ENCODE assay signal across 21 cellular contexts in the genomic region with DNA sequence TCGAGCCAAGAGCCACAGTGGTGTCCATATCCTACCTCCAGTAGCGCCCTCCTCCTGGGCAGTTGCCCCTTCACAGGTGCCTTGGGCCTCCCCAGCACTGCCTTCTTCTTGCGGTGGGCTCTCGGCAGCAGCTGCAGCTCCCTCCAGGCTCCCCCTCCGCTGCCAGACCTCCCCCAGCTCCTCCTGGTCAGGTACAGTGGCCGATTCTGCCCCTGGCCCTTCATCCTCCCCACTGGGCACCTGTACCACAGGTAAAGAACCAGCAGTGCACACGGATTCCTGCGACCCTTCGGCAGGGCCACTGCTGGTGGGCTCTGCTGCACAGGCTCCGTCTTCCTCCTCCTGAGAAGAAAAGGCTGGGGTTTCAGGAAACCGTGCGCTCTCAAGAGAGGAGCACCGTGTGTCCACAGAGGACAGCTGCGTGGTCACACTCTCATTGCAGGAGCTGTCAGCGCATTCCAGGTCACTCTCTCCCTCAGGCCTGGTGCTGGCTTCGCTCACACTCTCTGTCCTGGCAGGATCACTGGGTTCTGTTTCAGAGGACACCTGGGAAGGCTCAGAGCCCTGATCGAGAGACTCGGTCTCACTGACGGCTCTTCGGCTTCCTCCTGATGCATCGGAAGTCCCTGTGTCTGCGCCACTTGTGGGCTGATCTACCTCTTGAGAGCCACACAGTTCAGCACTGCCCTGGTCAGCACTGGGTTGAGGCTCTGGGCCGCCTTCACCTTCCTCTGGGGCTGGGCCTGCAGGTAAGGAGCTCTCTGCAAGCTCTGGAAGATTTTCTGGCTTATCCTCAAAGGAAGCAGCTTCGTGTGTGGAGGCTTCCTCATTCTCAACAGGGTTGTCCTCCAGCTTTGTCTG.
A peak's percentile ranks its signal among the peaks of the same experiment; 100 is the strongest.
DNase-seq lines count a peak whose midpoint lies in the region; ATAC-seq and TF ChIP-seq lines count a peak whose summit lies in the region.
"Had no signal": no experiment of that assay in that cellular context is flagged by ENCODE, and none has a peak within 500 bp of the region (broad histone marks: within the 10 kb centered on the region; RNA-seq: fewer than 3 reads in every experiment).

No MANE protein-coding gene starts in this region.

- intact Hi-C loops in natural killer cell (cut with micrococcal nuclease), result no loop called here
- intact Hi-C loops in left ventricle myocardium inferior (cut with micrococcal nuclease), result no loop called here
- intact Hi-C loops in prostate gland (cut with DNase I), result no loop called here
- intact Hi-C loops in Caco-2 (cut with micrococcal nuclease; ENCODE audit: unreplicated experiment), result no loop called here
- intact Hi-C loops in head of caudate nucleus (cut with DNase I), result no loop called here

- DNase-seq in natural killer cell treated with Interleukin-12 subunit alpha and Interleukin-12 subunit beta and Interleukin-15 and Interleukin-18, amount 100 ng/mL, for 72 hours (ENCODE audit: low spot score), result no peak
- DNase-seq in natural killer cell (no peak), left ventricle myocardium inferior (peak; percentile 57), neuronal stem cell (ENCODE audit: low spot score) (no peak), prostate gland (ENCODE audit: low spot score) (no peak), Caco-2 (no peak), ecto neural progenitor cell (ENCODE audit: low spot score) (no peak), head of caudate nucleus (no peak)
- DNase-seq: BE2C; CD4-positive, CD25-positive, alpha-beta regulatory T cell; COR-L47; GDM1; GM23248; NCI-H1092 treated with DMSO at 0.1 percent for 48 hours; NCI-H146; NCI-H2081 treated with DMSO at 0.1 percent for 48 hours; NCI-H774; OCI-M1; RPMI8226; SJCRH30 had no signal

- peaks cover 36% of the 10 kb centered on the region for H3K36me3 ChIP-seq in left ventricle myocardium inferior
- peaks cover 0 to 7% of the 10 kb centered on the region in 2 donors for H3K36me3 ChIP-seq in neuronal stem cell (replicated peaks in 1 of 2; ENCODE audit: control insufficient read depth in 2 of 2, insufficient read depth in 2 of 2, low read length in 2 of 2)
- no peaks in the 10 kb centered on the region for H3K36me3 ChIP-seq in prostate gland
- H3K36me3 ChIP-seq in Caco-2 (ENCODE audit: control insufficient read depth, insufficient read depth, low read length), result no peaks in the 10 kb centered on the region
- H3K36me3 ChIP-seq: BE2C, HAP-1, SJCRH30 had no signal

- H2BK5ac ChIP-seq in neuronal stem cell (ENCODE audit: low read length), result peak overlapping the region; percentile 24

- H3K4me2 ChIP-seq in neuronal stem cell (ENCODE audit: insufficient read depth, low read length, poor library complexity, severe bottlenecking), result no peak overlapping the region

- H3K14ac ChIP-seq in neuronal stem cell (ENCODE audit: low read length), result peak overlapping the region; percentile 71

- H3K9me3 ChIP-seq in left ventricle myocardium inferior (replicated peaks) (no peaks in the 10 kb centered on the region), neuronal stem cell (replicated peaks in 1 of 2; ENCODE audit: control insufficient read depth in 2 of 2, insufficient read depth in 1 of 2, low read depth in 1 of 2, low read length in 2 of 2) (no peaks in the 10 kb centered on the region), prostate gland (no peaks in the 10 kb centered on the region), Caco-2 (peaks cover 12% of the 10 kb centered on the region; the same call in 1 of the 2 replicates)
- H3K9me3 ChIP-seq: BE2C, HAP-1, SJCRH30 had no signal

- POLR2A ChIA-PET in Caco-2 (lab: Charles Lee), result no interaction called here

- H3K23ac ChIP-seq in neuronal stem cell (ENCODE audit: low read depth, low read length, poor library complexity), result peak overlapping the region; percentile 43

- TF ChIP-seq CTCF in natural killer cell (IDR thresholded peaks at IDR 0.05) (no peak), left ventricle myocardium inferior (IDR thresholded peaks at IDR 0.05; ENCODE audit: borderline replicate concordance) (no peak), prostate gland (IDR thresholded peaks at IDR 0.05) (no peak), Caco-2 (IDR thresholded peaks at IDR 0.05; ENCODE audit: insufficient read depth in 1 of 2, low read depth in 1 of 2, low read length in 1 of 2, severe bottlenecking in 1 of 2, unreplicated experiment in 1 of 2) (no peak)

- H3K4me3 ChIP-seq in left ventricle myocardium inferior, result peak overlapping the region; percentile 9
- no peak overlapping the region for H3K4me3 ChIP-seq in neuronal stem cell (ENCODE audit: low read length in 2 of 2)
- H3K4me3 ChIP-seq in prostate gland, result no peak overlapping the region
- no peak overlapping the region for H3K4me3 ChIP-seq in Caco-2 (ENCODE audit: low read depth, low read length)
- H3K4me3 ChIP-seq: GM23248, HAP-1, SJCRH30 had no signal

- WGBS in neuronal stem cell (ENCODE audit: extremely low coverage in 2 of 2, insufficient read length in 2 of 2, insufficient replicate concordance in 1 of 2), 2 donors, result no CpG with 5 or more reads among the region's 24 CpGs
- 91% methylated on average over 24 of the region's 24 CpGs for WGBS in prostate gland

- H3K9ac ChIP-seq in neuronal stem cell (ENCODE audit: low read depth, low read length, poor library complexity), result peak overlapping the region; percentile 60
- H3K9ac ChIP-seq: GM23248 had no signal

- no peaks in the 10 kb centered on the region for H3K79me1 ChIP-seq in neuronal stem cell (ENCODE audit: low read depth, low read length)

- no peak overlapping the region for H2BK12ac ChIP-seq in neuronal stem cell (ENCODE audit: low read length)

- CTCF ChIA-PET in Caco-2 (lab: Charles Lee), result no interaction called here

- no peaks in the 10 kb centered on the region for H3K36me3 Mint-ChIP-seq in natural killer cell treated with Interleukin-12 subunit alpha and Interleukin-12 subunit beta and Interleukin-15 and Interleukin-18, amount 100 ng/mL, for 72 hours
- H3K36me3 Mint-ChIP-seq in natural killer cell (no peaks in the 10 kb centered on the region), Caco-2 (ENCODE audit: insufficient read depth, unreplicated experiment) (peaks cover 8% of the 10 kb centered on the region)
- H3K36me3 Mint-ChIP-seq: CD4-positive, CD25-positive, alpha-beta regulatory T cell had no signal

- no peak overlapping the region for H3K18ac ChIP-seq in neuronal stem cell (ENCODE audit: low read length)

- TF ChIP-seq POLR2A in prostate gland (IDR thresholded peaks at IDR 0.05), result no peak

- no peak overlapping the region for H3K4me3 Mint-ChIP-seq in natural killer cell treated with Interleukin-12 subunit alpha and Interleukin-12 subunit beta and Interleukin-15 and Interleukin-18, amount 100 ng/mL, for 72 hours
- H3K4me3 Mint-ChIP-seq in natural killer cell (no peak overlapping the region), Caco-2 (ENCODE audit: unreplicated experiment) (no peak overlapping the region)
- H3K4me3 Mint-ChIP-seq: CD4-positive, CD25-positive, alpha-beta regulatory T cell had no signal

- H3K27ac Mint-ChIP-seq in natural killer cell treated with Interleukin-12 subunit alpha and Interleukin-12 subunit beta and Interleukin-15 and Interleukin-18, amount 100 ng/mL, for 72 hours, result no peak overlapping the region
- H3K27ac Mint-ChIP-seq in natural killer cell, result no peak overlapping the region
- H3K27ac Mint-ChIP-seq in Caco-2 (ENCODE audit: unreplicated experiment), result no peak overlapping the region

- H2BK15ac ChIP-seq in neuronal stem cell (ENCODE audit: low read length), result no peak overlapping the region

- H2BK120ac ChIP-seq in neuronal stem cell (ENCODE audit: low read depth, low read length), result no peak overlapping the region

- peak overlapping the region; percentile 85 for H4K91ac ChIP-seq in neuronal stem cell (ENCODE audit: low read depth, low read length, poor library complexity)

- H3K4me1 Mint-ChIP-seq in natural killer cell treated with Interleukin-12 subunit alpha and Interleukin-12 subunit beta and Interleukin-15 and Interleukin-18, amount 100 ng/mL, for 72 hours (ENCODE audit: low read depth in 2 of 2), result no peaks in the 10 kb centered on the region
- no peaks in the 10 kb centered on the region for H3K4me1 Mint-ChIP-seq in natural killer cell
- peaks cover 15% of the 10 kb centered on the region for H3K4me1 Mint-ChIP-seq in Caco-2 (ENCODE audit: low read depth, unreplicated experiment)
- H3K4me1 Mint-ChIP-seq: CD4-positive, CD25-positive, alpha-beta regulatory T cell had no signal

- H2AK5ac ChIP-seq in neuronal stem cell (ENCODE audit: low read depth, low read length), result no peak overlapping the region

- no peak overlapping the region for H2AFZ ChIP-seq in neuronal stem cell (ENCODE audit: low read length)
- H2AFZ ChIP-seq: GM23248 had no signal

- no peaks in the 10 kb centered on the region for H3K9me3 Mint-ChIP-seq in natural killer cell treated with Interleukin-12 subunit alpha and Interleukin-12 subunit beta and Interleukin-15 and Interleukin-18, amount 100 ng/mL, for 72 hours
- H3K9me3 Mint-ChIP-seq in natural killer cell (no peaks in the 10 kb centered on the region), Caco-2 (ENCODE audit: unreplicated experiment) (peaks cover 11% of the 10 kb centered on the region)
- H3K9me3 Mint-ChIP-seq: CD4-positive, CD25-positive, alpha-beta regulatory T cell had no signal

- no TSS peak for BruUV-seq in Caco-2 (replicated peaks; lab: Mats Ljungman, UMichigan)

- no peak overlapping the region for H3K4ac ChIP-seq in neuronal stem cell (ENCODE audit: low read length)

- peaks cover 39% of the 10 kb centered on the region for H3K4me1 ChIP-seq in left ventricle myocardium inferior
- H3K4me1 ChIP-seq in neuronal stem cell (ENCODE audit: control insufficient read depth in 2 of 2, insufficient read depth in 1 of 2, low read depth in 1 of 2, low read length in 2 of 2), result peaks cover 0 to 6% of the 10 kb centered on the region in 2 donors
- no peaks in the 10 kb centered on the region for H3K4me1 ChIP-seq in prostate gland (replicated peaks)
- H3K4me1 ChIP-seq in Caco-2, result no peaks in the 10 kb centered on the region
- H3K4me1 ChIP-seq: BE2C had no signal

- H3K27me3 Mint-ChIP-seq in natural killer cell treated with Interleukin-12 subunit alpha and Interleukin-12 subunit beta and Interleukin-15 and Interleukin-18, amount 100 ng/mL, for 72 hours, result peaks cover 0 to 7% of the 10 kb centered on the region in 2 donors
- H3K27me3 Mint-ChIP-seq in natural killer cell (ENCODE audit: low read depth in 2 of 2), result peaks cover 5 to 22% of the 10 kb centered on the region in 2 donors
- no peaks in the 10 kb centered on the region for H3K27me3 Mint-ChIP-seq in Caco-2 (ENCODE audit: insufficient read depth, unreplicated experiment)

- no peaks in the 10 kb centered on the region for H3K27me3 ChIP-seq in left ventricle myocardium inferior (ENCODE audit: low read depth)
- no peaks in the 10 kb centered on the region for H3K27me3 ChIP-seq in neuronal stem cell (ENCODE audit: control insufficient read depth in 3 of 3, insufficient read depth in 3 of 3, low read depth in 1 of 3, low read length in 3 of 3)
- no peaks in the 10 kb centered on the region for H3K27me3 ChIP-seq in prostate gland (replicated peaks; ENCODE audit: insufficient read depth)
- H3K27me3 ChIP-seq in Caco-2 (replicated peaks; ENCODE audit: control insufficient read depth, insufficient read depth, low read length), result no peaks in the 10 kb centered on the region
- H3K27me3 ChIP-seq: BE2C, SJCRH30 had no signal

- peak; percentile 17 to 48 for ATAC-seq in natural killer cell treated with Interleukin-12 subunit alpha and Interleukin-12 subunit beta and Interleukin-15 and Interleukin-18, amount 100 ng/mL, for 72 hours
- no peak for ATAC-seq in natural killer cell

- H3K27ac ChIP-seq in left ventricle myocardium inferior (replicated peaks), result peak overlapping the region; percentile 81
- H3K27ac ChIP-seq in neuronal stem cell (replicated peaks; ENCODE audit: low read length), result no peak overlapping the region
- no peak overlapping the region for H3K27ac ChIP-seq in prostate gland
- H3K27ac ChIP-seq: GM23248, SJCRH30 had no signal

- peak overlapping the region; percentile 65 for H4K8ac ChIP-seq in neuronal stem cell (ENCODE audit: low read depth, low read length)

Comparison
In these comparisons a context has a peak if more than half of its experiments do, and no peak if none do; other contexts are left out.
1. ATAC-seq: peak in natural killer cell treated with Interleukin-12 subunit alpha and Interleukin-12 subunit beta and Interleukin-15 and Interleukin-18, amount 100 ng/mL, for 72 hours (2 of 2); none in natural killer cell (0 of 3).